1 cellular context compared by ENCODE assay signal in the genomic region with DNA sequence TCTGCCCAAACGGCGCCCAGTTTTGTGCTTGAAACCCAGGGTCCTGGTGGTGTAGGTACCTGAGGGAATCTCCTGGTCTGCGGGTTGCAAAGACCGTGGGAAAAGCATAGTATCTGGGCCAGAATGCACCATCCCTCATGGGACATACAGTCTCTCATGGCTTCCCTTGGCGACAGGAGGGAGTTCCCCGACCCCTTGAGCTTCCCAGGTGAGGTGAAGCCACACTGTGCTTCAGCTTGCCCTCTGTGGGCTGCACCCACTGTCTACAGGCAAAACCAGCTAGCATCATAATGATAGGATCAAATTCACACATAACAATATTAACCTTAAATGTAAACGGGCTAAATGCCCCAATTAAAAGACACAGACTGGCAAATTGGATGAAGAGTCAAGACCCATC.
TF ChIP-seq lines count a peak whose summit lies in the region.

No MANE protein-coding gene starts in this region.

TF ChIP-seq in K562, 482 proteins besides CTCF, POLR2A, EP300 and RAD21:
- TF ChIP-seq ZNF75A (CRISPR knock-in tag; IDR thresholded peaks at IDR 0.05), result peak; percentile 44; the same call in 1 of the 2 replicates
- TF ChIP-seq ZNF507 (tag; conservative IDR thresholded peaks at IDR 0.05), result peak; percentile 68
